Comparison of ENCODE assay signal across 20 cellular contexts in genomic region chr4:160009656-160010493, GRCh38.
DNase-seq lines count a peak whose midpoint lies in the region; ATAC-seq, FAIRE-seq and TF ChIP-seq lines count a peak whose summit lies in the region.
"Had no signal": no experiment of that assay in that cellular context is flagged by ENCODE, and none has a peak within 500 bp of the region (broad histone marks: within the 10 kb centered on the region; RNA-seq: fewer than 3 reads in every experiment).

No MANE protein-coding gene starts in this region.

- H3K36me3 ChIP-seq in tibial nerve = no peaks in the 10 kb centered on the region
- H3K36me3 ChIP-seq in kidney (ENCODE audit: control insufficient read depth in 1 of 2, insufficient read depth in 2 of 2, low read length in 2 of 2) = no peaks in the 10 kb centered on the region

- DNase-seq in DMS 273 (lab: John Stamatoyannopoulos, UW; ENCODE audit: unreplicated experiment) (peak; percentile 7), DMS 273 treated with DMSO at 0.1 percent for 48 hours (lab: John Stamatoyannopoulos, UW) (no peak), amniotic epithelial cell (ENCODE audit: low read depth) (peak; percentile 1), sciatic nerve (ENCODE audit: low spot score) (no peak), tibial nerve (ENCODE audit: low spot score in 2 of 2) (peak; percentile 20 to 30), kidney (no peak)
- DNase-seq in activated T-cell treated with anti-CD3 and anti-CD28 coated beads, Interleukin-2, amount 50 U/mL, for 1 hour = no peak
- DNase-seq: AML-193; Caco-2; CD4-positive, alpha-beta T cell; DMS79 treated with DMSO at 0.1 percent for 48 hours; GF-D8; GOT3; H7 had no signal

- peaks cover 0 to 3% (median 0%) of the 10 kb centered on the region in 4 donors for H3K9me3 ChIP-seq in tibial nerve
- no peaks in the 10 kb centered on the region for H3K9me3 ChIP-seq in kidney (ENCODE audit: control insufficient read depth in 1 of 2, low read length in 2 of 2)
- H3K9me3 ChIP-seq: A549, Caco-2 had no signal

- TF ChIP-seq EP300 in tibial nerve (IDR thresholded peaks at IDR 0.05) = peak; percentile 33 to 67

- H3K9ac ChIP-seq in kidney (ENCODE audit: low read length in 2 of 2) = no peak overlapping the region

- no peaks in the 10 kb centered on the region for H3K27me3 ChIP-seq in tibial nerve

- peak; percentile 70 for ATAC-seq in sciatic nerve
- ATAC-seq: A549, HCT116, HepG2 had no signal

- intact Hi-C loops in sciatic nerve (cut with DNase I) = no loop called here
- intact Hi-C loops in kidney (cut with DNase I) = no loop called here

- H3K4me1 ChIP-seq in tibial nerve = no peaks in the 10 kb centered on the region
- no peaks in the 10 kb centered on the region for H3K4me1 ChIP-seq in kidney (ENCODE audit: control insufficient read depth in 1 of 2, insufficient read depth in 1 of 2, low read depth in 1 of 2, low read length in 2 of 2)
- H3K4me1 ChIP-seq: A549, Caco-2 had no signal

- H3K4me3 ChIP-seq in tibial nerve (no peak overlapping the region), kidney (ENCODE audit: low read length in 2 of 2) (no peak overlapping the region)
- H3K4me3 ChIP-seq: A549 had no signal

- peak overlapping the region in 2 of 4 donors; percentile 64 to 79 for H3K27ac ChIP-seq in tibial nerve
- no peak overlapping the region for H3K27ac ChIP-seq in kidney (ENCODE audit: low read depth in 2 of 2, low read length in 2 of 2)
- H3K27ac ChIP-seq: 22Rv1, A549, C4-2B had no signal

- no peak for FAIRE-seq in kidney (lab: Jason Lieb, UNC)
- FAIRE-seq: A549, D721Med, HepG2 had no signal

- WGBS in tibial nerve, 2 donors = 71 to 93% methylated on average over 1 of the region's 1 CpG

- no peak for TF ChIP-seq POLR2A in tibial nerve (IDR thresholded peaks at IDR 0.05)

- TF ChIP-seq CTCF in tibial nerve (IDR thresholded peaks at IDR 0.05) (no peak), kidney (IDR thresholded peaks at IDR 0.05; ENCODE audit: borderline replicate concordance, extremely low read depth, insufficient read depth) (no peak)

Comparison
In these comparisons a context has a peak if more than half of its experiments do, and no peak if none do; other contexts are left out.
1. DNase-seq: peak in DMS 273 (single experiment), amniotic epithelial cell (single experiment) and tibial nerve (2 of 2); none in DMS 273 treated with DMSO at 0.1 percent for 48 hours (single experiment), sciatic nerve (single experiment), kidney (single experiment) and activated T-cell treated with anti-CD3 and anti-CD28 coated beads, Interleukin-2, amount 50 U/mL, for 1 hour (single experiment).